ENCODE assay signal across 11 cellular contexts in genomic region chr1:116763116-116763786, GRCh38. TPM values are rescaled to one million over a fixed set of nuclear protein-coding genes. Genes with fewer than 3 reads are reported as not detected.
DNase-seq lines count a peak whose midpoint lies in the region; ATAC-seq and TF ChIP-seq lines count a peak whose summit lies in the region.
"Had no signal": no experiment of that assay in that cellular context is flagged by ENCODE, and none has a peak within 500 bp of the region (broad histone marks: within the 10 kb centered on the region; RNA-seq: fewer than 3 reads in every experiment).

No MANE protein-coding gene starts in this region.

- peak overlapping the region; percentile 76 to 94 (median 84) for H3K4me3 Mint-ChIP-seq in CD4-positive, alpha-beta memory T cell
- H3K4me3 Mint-ChIP-seq in T-helper 2 cell treated with Interferon-gamma antibody and Interleukin-4, amounts not matched to agents 5 μg/mL and 100 μg/mL, for 36 hours: peak overlapping the region; percentile 89
- no peak overlapping the region for H3K4me3 Mint-ChIP-seq in neural crest cell
- H3K4me3 Mint-ChIP-seq: stimulated activated naive B cell treated with anti-CD40 and anti-IgM and Interleukin-4, amounts not matched to agents 10 μg/mL and 1 μg/mL and 100 μg/mL, for 72 hours had no signal

- H3K9me3 ChIP-seq in CD4-positive, alpha-beta memory T cell (ENCODE audit: control insufficient read depth in 1 of 2, low read length in 2 of 2): no peaks in the 10 kb centered on the region
- H3K9me3 ChIP-seq: prostate gland had no signal

- H3K4me1 Mint-ChIP-seq in CD4-positive, alpha-beta memory T cell: peaks cover 72 to 100% (median 82%) of the 10 kb centered on the region in 4 donors
- H3K4me1 Mint-ChIP-seq in T-helper 2 cell treated with Interferon-gamma antibody and Interleukin-4, amounts not matched to agents 5 μg/mL and 100 μg/mL, for 36 hours (ENCODE audit: low read depth): peaks cover 85% of the 10 kb centered on the region
- peaks cover 20% of the 10 kb centered on the region for H3K4me1 Mint-ChIP-seq in neural crest cell

- DNase-seq in CD4-positive, alpha-beta memory T cell: peak; percentile 64 to 83 (median 67)
- peak; percentile 87 for DNase-seq in T-helper 2 cell treated with Interferon-gamma antibody and Interleukin-4, amounts not matched to agents 5 μg/mL and 100 μg/mL, for 36 hours (ENCODE audit: low spot score)
- DNase-seq in choroid plexus epithelial cell (ENCODE audit: low read depth) (peak; percentile 72), neural crest cell (ENCODE audit: low read depth, low spot score) (no peak), T-helper 9 cell (no peak), NCI-H2081 treated with DMSO at 0.1 percent for 48 hours (lab: John Stamatoyannopoulos, UW) (no peak), T1000 (lab: John Stamatoyannopoulos, UW) (no peak)
- DNase-seq: stimulated activated naive B cell treated with anti-CD40 and anti-IgM and Interleukin-4, amounts not matched to agents 10 μg/mL and 1 μg/mL and 100 μg/mL, for 72 hours had no signal

- H3K27me3 ChIP-seq in CD4-positive, alpha-beta memory T cell (ENCODE audit: insufficient read depth, low read length): no peaks in the 10 kb centered on the region

- intact Hi-C loops in CD4-positive, alpha-beta memory T cell (cut with micrococcal nuclease): loop anchor here (1.0 to 10.0 kb wide), 2 partner anchors 9 to 388 kb away; partner anchors contain the start of genes ATP1A1 and CD2

- H3K4me1 ChIP-seq in CD4-positive, alpha-beta memory T cell (ENCODE audit: insufficient read depth, low read length): peaks cover 90% of the 10 kb centered on the region
- H3K4me1 ChIP-seq: prostate gland had no signal

- peaks cover 74% of the 10 kb centered on the region for H3K36me3 ChIP-seq in CD4-positive, alpha-beta memory T cell (ENCODE audit: insufficient read depth, low read length)
- H3K36me3 ChIP-seq: prostate gland had no signal

- TF ChIP-seq CTCF in choroid plexus epithelial cell (conservative IDR thresholded peaks at IDR 0.05; ENCODE audit: low read depth, low read length) (no peak), neural crest cell (conservative IDR thresholded peaks at IDR 0.05) (no peak)

- ATAC-seq in GM21717 (IDR thresholded peaks at IDR 0.05; ENCODE audit: unreplicated experiment): no peak
- ATAC-seq: stimulated activated naive B cell treated with anti-CD40 and anti-IgM and Interleukin-4, amounts not matched to agents 10 μg/mL and 1 μg/mL and 100 μg/mL, for 72 hours had no signal

- no peaks in the 10 kb centered on the region for H3K27me3 Mint-ChIP-seq in CD4-positive, alpha-beta memory T cell
- H3K27me3 Mint-ChIP-seq in T-helper 2 cell treated with Interferon-gamma antibody and Interleukin-4, amounts not matched to agents 5 μg/mL and 100 μg/mL, for 36 hours (ENCODE audit: low read depth): no peaks in the 10 kb centered on the region
- H3K27me3 Mint-ChIP-seq in neural crest cell (ENCODE audit: low read depth): no peaks in the 10 kb centered on the region

- CTCF ChIA-PET in CD4-positive, alpha-beta memory T cell (lab: Charles Lee; ENCODE audit: partially characterized antibody): interaction anchor here (0.8 to 15.3 kb wide), 13 partner anchors 10 to 297 kb away, joined by 3 to 276 read pairs (median 4); partner anchors contain the start of genes CD2 and TTF2

- H3K27ac Mint-ChIP-seq in CD4-positive, alpha-beta memory T cell: peak overlapping the region; percentile 97 to 99 (median 98)
- H3K27ac Mint-ChIP-seq in T-helper 2 cell treated with Interferon-gamma antibody and Interleukin-4, amounts not matched to agents 5 μg/mL and 100 μg/mL, for 36 hours: peak overlapping the region; percentile 99
- H3K27ac Mint-ChIP-seq in neural crest cell (ENCODE audit: unreplicated experiment): peak overlapping the region; percentile 95
- H3K27ac Mint-ChIP-seq: stimulated activated naive B cell treated with anti-CD40 and anti-IgM and Interleukin-4, amounts not matched to agents 10 μg/mL and 1 μg/mL and 100 μg/mL, for 72 hours had no signal

- no peaks in the 10 kb centered on the region for H3K9me3 Mint-ChIP-seq in CD4-positive, alpha-beta memory T cell
- no peaks in the 10 kb centered on the region for H3K9me3 Mint-ChIP-seq in T-helper 2 cell treated with Interferon-gamma antibody and Interleukin-4, amounts not matched to agents 5 μg/mL and 100 μg/mL, for 36 hours
- peaks cover 2% of the 10 kb centered on the region for H3K9me3 Mint-ChIP-seq in neural crest cell
- H3K9me3 Mint-ChIP-seq: stimulated activated naive B cell treated with anti-CD40 and anti-IgM and Interleukin-4, amounts not matched to agents 10 μg/mL and 1 μg/mL and 100 μg/mL, for 72 hours had no signal

- peak overlapping the region; percentile 10 to 27 for H3K4me3 ChIP-seq in CD4-positive, alpha-beta memory T cell (ENCODE audit: low read length in 2 of 2)
- H3K4me3 ChIP-seq in choroid plexus epithelial cell (ENCODE audit: low read depth, low read length): no peak overlapping the region
- H3K4me3 ChIP-seq: prostate gland had no signal

- peak overlapping the region; percentile 88 for H3K27ac ChIP-seq in CD4-positive, alpha-beta memory T cell (ENCODE audit: low read depth, low read length)
- H3K27ac ChIP-seq: prostate gland had no signal

- POLR2A ChIA-PET in CD4-positive, alpha-beta memory T cell (lab: Charles Lee; ENCODE audit: partially characterized antibody): interaction anchor here (0.9 to 33.0 kb wide), 13 partner anchors 1 to 344 kb away, joined by 3 to 1832 read pairs (median 6); partner anchors contain the start of genes CD2 and TTF2

- peaks cover 91 to 95% of the 10 kb centered on the region in 2 donors for H3K36me3 Mint-ChIP-seq in CD4-positive, alpha-beta memory T cell
- H3K36me3 Mint-ChIP-seq in T-helper 2 cell treated with Interferon-gamma antibody and Interleukin-4, amounts not matched to agents 5 μg/mL and 100 μg/mL, for 36 hours (ENCODE audit: low read depth): peaks cover 98% of the 10 kb centered on the region
- H3K36me3 Mint-ChIP-seq in neural crest cell (ENCODE audit: low read depth): no peaks in the 10 kb centered on the region
- H3K36me3 Mint-ChIP-seq: stimulated activated naive B cell treated with anti-CD40 and anti-IgM and Interleukin-4, amounts not matched to agents 10 μg/mL and 1 μg/mL and 100 μg/mL, for 72 hours had no signal

RNA-seq across cellular contexts. Expression of gene CD2, which starts 9.0 kb away (rescaled TPM):
- total RNA-seq in CD4-positive, alpha-beta memory T cell: 100 to 1,000 TPM; 305 to 316 TPM
- polyA plus RNA-seq in CD4-positive, alpha-beta memory T cell: 100 to 1,000 TPM; 409 to 471 TPM
- total RNA-seq in neural crest cell: not detected in 2 replicates
- polyA plus RNA-seq: BJ had no signal

Comparison
In these comparisons a context has a peak if more than half of its experiments do, and no peak if none do; other contexts are left out.
1. DNase-seq: peak in CD4-positive, alpha-beta memory T cell (5 of 5), T-helper 2 cell treated with Interferon-gamma antibody and Interleukin-4, amounts not matched to agents 5 μg/mL and 100 μg/mL, for 36 hours (single experiment) and choroid plexus epithelial cell (single experiment); none in neural crest cell (single experiment), T-helper 9 cell (single experiment), NCI-H2081 treated with DMSO at 0.1 percent for 48 hours (single experiment) and T1000 (single experiment).
2. RNA of gene CD2, which starts 9.0 kb away (total RNA-seq): 305 to 316 TPM in CD4-positive, alpha-beta memory T cell; not detected in neural crest cell; every median in the first group is over 100 times any median in the second.
3. Peak in every context shown above with its lines, with median percentiles within 50 percentile points of each other: H3K27ac Mint-ChIP-seq.